ENCODE assay signal across 7 cellular contexts in the genomic region with DNA sequence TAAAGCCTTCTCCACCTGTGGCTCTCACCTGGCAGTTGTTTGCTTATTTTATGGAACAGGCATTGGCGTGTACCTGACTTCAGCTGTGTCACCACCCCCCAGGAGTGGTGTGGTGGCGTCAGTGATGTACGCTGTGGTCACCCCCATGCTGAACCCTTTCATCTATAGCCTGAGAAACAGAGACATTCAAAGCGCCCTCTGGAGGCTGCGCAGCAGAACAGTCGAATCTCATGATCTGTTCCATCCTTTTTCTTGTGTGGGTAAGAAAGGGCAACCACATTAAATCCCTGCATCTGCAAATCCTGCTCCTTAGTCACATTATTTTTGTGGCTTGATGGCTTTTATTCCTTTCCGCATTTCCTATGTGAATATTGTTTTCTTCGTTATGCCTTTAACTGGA.
DNase-seq lines count a peak whose midpoint lies in the region; TF ChIP-seq lines count a peak whose summit lies in the region.
"Not testable (repeated sequence)": the region's sequence is repeated elsewhere in the genome, so short reads cannot be mapped to it uniquely, and the experiment has no call there.

No MANE protein-coding gene starts in this region.

- intact Hi-C loops in testis (cut with DNase I; ENCODE audit: low total_unique reads): not testable (repeated sequence)

- not testable (repeated sequence) for H3K9me3 ChIP-seq in HEK293 (ENCODE audit: control insufficient read depth, insufficient read depth, low read depth, low read length); NT2/D1 (ENCODE audit: insufficient read depth, low read length); testis

- not testable (repeated sequence) for TF ChIP-seq CTCF in HEK293 (tag by site-specific recombination; IDR thresholded peaks at IDR 0.05); testis (IDR thresholded peaks at IDR 0.05)
- peak; percentile 1 for TF ChIP-seq CTCF in astrocyte of the spinal cord (IDR thresholded peaks at IDR 0.05; ENCODE audit: low read depth, low read length)

- H3K27me3 ChIP-seq in NT2/D1 (ENCODE audit: insufficient read depth, insufficient read length); testis: not testable (repeated sequence)

- POLR2A ChIA-PET in HEK293 (lab: Yijun Ruan, JAX): not testable (repeated sequence)

- not testable (repeated sequence) for H3K4me1 ChIP-seq in HEK293 (ENCODE audit: control insufficient read depth, insufficient read depth, low read length); NT2/D1 (ENCODE audit: insufficient read depth, insufficient read length); testis

- in situ Hi-C loops in astrocyte of the spinal cord (cut with HindIII; ENCODE audit: low sequenced_read_pairs): not testable (repeated sequence)

- not testable (repeated sequence) for H3K36me3 ChIP-seq in HEK293 (ENCODE audit: control insufficient read depth in 2 of 2, insufficient read depth in 1 of 2, low read length in 2 of 2); NT2/D1 (ENCODE audit: insufficient read depth, insufficient read length, low read length); testis (ENCODE audit: low read depth, missing control alignments)

- H3K4me3 ChIP-seq in HEK293 (ENCODE audit: low read depth, low read length); NT2/D1 (ENCODE audit: insufficient read length, low read depth); astrocyte of the spinal cord (ENCODE audit: low read depth, low read length); testis: not testable (repeated sequence)

- WGBS in testis, 2 donors: 66 to 70% methylated on average over 5 to 8 of the region's 8 CpGs

- CTCF ChIA-PET in HEK293 (lab: Yijun Ruan, JAX): not testable (repeated sequence)

- not testable (repeated sequence) for H3K27ac ChIP-seq in HEK293 (ENCODE audit: extremely low read depth, low read depth, low read length); testis

- not testable (repeated sequence) for TF ChIP-seq POLR2A in testis (IDR thresholded peaks at IDR 0.05)

- H3K9ac ChIP-seq in NT2/D1 (ENCODE audit: insufficient read length, low read depth): not testable (repeated sequence)

- DNase-seq in DMS53 (lab: John Stamatoyannopoulos, UW) (peak; percentile 46), NT2/D1 (ENCODE audit: low read depth, low spot score) (peak; percentile 0), iPS DF 19.7 (ENCODE audit: low read depth, low spot score) (peak; percentile 2), iPS-NIHi7 (ENCODE audit: extremely low spot score) (peak; percentile 36), testis (peak; percentile 22)
- not testable (repeated sequence) for DNase-seq in astrocyte of the spinal cord (ENCODE audit: low read depth, low spot score)

TF ChIP-seq in HEK293, 187 proteins besides CTCF, POLR2A, EP300 and RAD21:
- 0 out of 2 replicates have a peak, but pooled peaks have one; percentile 4 for TF ChIP-seq ZNF654 (tag by site-specific recombination; IDR thresholded peaks at IDR 0.05; ENCODE audit: low read depth)
